Comparison of ENCODE assay signal across 21 cellular contexts in genomic region chr13:45875951-45876350, GRCh38. TPM values are rescaled to one million over a fixed set of nuclear protein-coding genes. Genes with fewer than 3 reads are reported as not detected.
DNase-seq lines count a peak whose midpoint lies in the region; ATAC-seq and TF ChIP-seq lines count a peak whose summit lies in the region.
"Had no signal": no experiment of that assay in that cellular context is flagged by ENCODE, and none has a peak within 500 bp of the region (broad histone marks: within the 10 kb centered on the region; RNA-seq: fewer than 3 reads in every experiment).

No MANE protein-coding gene starts in this region.

- H3K4me2 ChIP-seq in mesenchymal stem cell (ENCODE audit: low read length, poor library complexity, severe bottlenecking): no peak overlapping the region
- H3K4me2 ChIP-seq: PC-9 had no signal

- H3K23ac ChIP-seq in mesenchymal stem cell (ENCODE audit: low read length in 2 of 2): no peak overlapping the region

- no peak overlapping the region for H3K4ac ChIP-seq in mesenchymal stem cell (ENCODE audit: low read depth in 1 of 2, low read length in 2 of 2)

- H3K4me3 ChIP-seq in epithelial cell of esophagus (ENCODE audit: low read length) (no peak overlapping the region), psoas muscle (no peak overlapping the region), mesenchymal stem cell (ENCODE audit: insufficient read depth in 1 of 2, low read depth in 1 of 2, low read length in 2 of 2) (no peak overlapping the region)
- H3K4me3 ChIP-seq: GM23248, PC-9, SJCRH30 had no signal

- H3K79me1 ChIP-seq in mesenchymal stem cell (replicated peaks; ENCODE audit: low read length, poor library complexity, severe bottlenecking): no peaks in the 10 kb centered on the region

- CTCF ChIA-PET in RWPE1 (lab: Yijun Ruan, JAX): no interaction called here

- POLR2A ChIA-PET in RWPE1 (lab: Yijun Ruan, JAX; ENCODE audit: low non-redundant PET): no interaction called here

- no peaks in the 10 kb centered on the region for H3K9me3 ChIP-seq in psoas muscle
- H3K9me3 ChIP-seq in mesenchymal stem cell (ENCODE audit: control insufficient read depth, low read length): no peaks in the 10 kb centered on the region
- H3K9me3 ChIP-seq: SJCRH30 had no signal

- H2BK5ac ChIP-seq in mesenchymal stem cell (ENCODE audit: low read depth, low read length, poor library complexity, severe bottlenecking): no peak overlapping the region

- no peak overlapping the region for H4K8ac ChIP-seq in mesenchymal stem cell (ENCODE audit: low read length)

- 93 to 96% (median 93%) methylated on average over 9 of the region's 9 CpGs for WGBS in psoas muscle, 3 donors
- 97% methylated on average over 9 of the region's 9 CpGs for WGBS in mesenchymal stem cell

- no peak overlapping the region for H2BK12ac ChIP-seq in mesenchymal stem cell (ENCODE audit: low read length in 2 of 2)

- H3K4me1 ChIP-seq in psoas muscle: peaks cover 9% of the 10 kb centered on the region
- peaks cover 9% of the 10 kb centered on the region for H3K4me1 ChIP-seq in mesenchymal stem cell (ENCODE audit: control insufficient read depth, insufficient read depth, low read depth, low read length)
- H3K4me1 ChIP-seq: SJCRH30 had no signal

- no peak overlapping the region for H3K18ac ChIP-seq in mesenchymal stem cell (ENCODE audit: low read depth in 1 of 2, low read length in 2 of 2)

- no peak overlapping the region for H2AK5ac ChIP-seq in mesenchymal stem cell (ENCODE audit: low read length, severe bottlenecking)

- H3K14ac ChIP-seq in mesenchymal stem cell (ENCODE audit: low read length in 2 of 2): no peak overlapping the region

- H4K91ac ChIP-seq in mesenchymal stem cell (ENCODE audit: low read length): no peak overlapping the region

- H3K9ac ChIP-seq in mesenchymal stem cell (ENCODE audit: low read length): no peak overlapping the region
- H3K9ac ChIP-seq: GM23248 had no signal

- ATAC-seq in psoas muscle (no peak), HG03025 (IDR thresholded peaks at IDR 0.05; ENCODE audit: low FRiP score, unreplicated experiment) (no peak)

- DNase-seq in DMS53 (lab: John Stamatoyannopoulos, UW) (peak; percentile 4), DMS53 treated with DMSO at 0.1 percent for 48 hours (lab: John Stamatoyannopoulos, UW; ENCODE audit: unreplicated experiment) (no peak), RWPE1 (ENCODE audit: low spot score) (peak; percentile 52), epithelial cell of esophagus (ENCODE audit: low read depth) (peak; percentile 89), kidney tubule cell (ENCODE audit: low spot score) (peak; percentile 82), psoas muscle (no peak), mesenchymal stem cell (no peak)
- DNase-seq: AML-193, DND-41, GM23248, HCEC 1CT, NCI-H1417, NCI-H187 treated with DMSO at 0.1 percent for 48 hours, NCI-H226, NCI-H524, SJCRH30 had no signal

- intact Hi-C loops in psoas muscle (cut with DNase I): loop anchor here in 1 of 2 donors (5.0 kb wide), 1 partner anchor 44 kb away; no protein-coding TSS in a partner anchor

- H2BK15ac ChIP-seq in mesenchymal stem cell (ENCODE audit: low read depth, poor library complexity, severe bottlenecking): no peak overlapping the region

- H3K36me3 ChIP-seq in psoas muscle (ENCODE audit: insufficient read depth in 1 of 2, low read depth in 1 of 2): no peaks in the 10 kb centered on the region
- no peaks in the 10 kb centered on the region for H3K36me3 ChIP-seq in mesenchymal stem cell (ENCODE audit: control insufficient read depth in 1 of 2, insufficient read depth in 2 of 2, low read depth in 1 of 2, low read length in 2 of 2)
- H3K36me3 ChIP-seq: SJCRH30 had no signal

- no peaks in the 10 kb centered on the region for H3K27me3 ChIP-seq in psoas muscle (ENCODE audit: insufficient read depth in 3 of 3, low read length in 2 of 3)
- H3K27me3 ChIP-seq in mesenchymal stem cell (ENCODE audit: control insufficient read depth in 1 of 2, insufficient read depth in 1 of 2, low read length in 2 of 2): peaks cover 0 to 27% of the 10 kb centered on the region in 2 experiments
- H3K27me3 ChIP-seq: SJCRH30 had no signal

- H3K27ac ChIP-seq in RWPE1: no peak overlapping the region
- no peak overlapping the region for H3K27ac ChIP-seq in psoas muscle
- H3K27ac ChIP-seq in mesenchymal stem cell (ENCODE audit: low read length, poor library complexity, severe bottlenecking): no peak overlapping the region
- H3K27ac ChIP-seq: 22Rv1, C4-2B, GM23248, PC-9, SJCRH30 had no signal

- TF ChIP-seq CTCF in RWPE1 (conservative IDR thresholded peaks at IDR 0.05; ENCODE audit: low read depth) (no peak), epithelial cell of esophagus (IDR thresholded peaks at IDR 0.05; ENCODE audit: insufficient read depth, low read depth, low read length, missing control alignments) (no peak), psoas muscle (IDR thresholded peaks at IDR 0.05) (no peak)

- no peak overlapping the region for H2AFZ ChIP-seq in mesenchymal stem cell (ENCODE audit: low read depth, low read length)
- H2AFZ ChIP-seq: GM23248, PC-9 had no signal

- no peak overlapping the region for H2BK120ac ChIP-seq in mesenchymal stem cell (ENCODE audit: low read depth, low read length)

RNA-seq across cellular contexts. Expression of gene SIAH3, which starts 24.4 kb away (rescaled TPM):
- total RNA-seq in psoas muscle: under 1 TPM in 2 of 4 donors, not detected in 2; 0.02 TPM
- under 1 TPM in 1 of 3 donors, not detected in 2; 0.03 TPM for polyA plus RNA-seq in psoas muscle
- under 0.01 TPM for polyA plus RNA-seq in mesenchymal stem cell (2013, experiment 1 of 2)
- not detected for polyA plus RNA-seq in mesenchymal stem cell (2013, experiment 2 of 2)
- total RNA-seq: G401, GM23248, PC-9, SJCRH30 had no signal
- polyA plus RNA-seq: GM23248 had no signal

Comparison
In these comparisons a context has a peak if more than half of its experiments do, and no peak if none do; other contexts are left out.
1. DNase-seq: peak in DMS53 (single experiment), RWPE1 (single experiment), epithelial cell of esophagus (single experiment) and kidney tubule cell (single experiment); none in DMS53 treated with DMSO at 0.1 percent for 48 hours (single experiment), psoas muscle (0 of 2) and mesenchymal stem cell (single experiment).